36 cellular contexts compared by ENCODE assay signal in genomic region chr5:151911011-151911410, GRCh38. TPM values are rescaled to one million over a fixed set of nuclear protein-coding genes. Genes with fewer than 3 reads are reported as not detected.
"Had no signal": no experiment of that assay in that cellular context is flagged by ENCODE, and none has a peak within 500 bp of the region (broad histone marks: within the 10 kb centered on the region; RNA-seq: fewer than 3 reads in every experiment).

No MANE protein-coding gene starts in this region.

- H3K36me3 Mint-ChIP-seq: activated CD4-positive, alpha-beta memory T cell treated with anti-CD3 and anti-CD28 coated beads for 36 hours; activated naive CD8-positive, alpha-beta T cell; brain; T-cell had no signal

- H3K27ac ChIP-seq: cardiac muscle cell, Peyer's patch, VCaP had no signal

- H3K4me1 Mint-ChIP-seq: activated CD4-positive, alpha-beta T cell treated with anti-CD3 and anti-CD28 coated beads, Interleukin-2, amount 10 ng/mL, durations not matched to agents 7 days and 5 days; activated T-helper 17 cell treated with anti-CD3 and anti-CD28 coated beads, Interleukin-2, amount 50 U/mL, for 72 hours had no signal

- FAIRE-seq: astrocyte had no signal

- H3K9me3 ChIP-seq: Peyer's patch had no signal

- H3K27me3 Mint-ChIP-seq: activated CD4-positive, alpha-beta memory T cell treated with anti-CD3 and anti-CD28 coated beads for 36 hours; activated CD4-positive, alpha-beta T cell treated with anti-CD3 and anti-CD28 coated beads, Interleukin-2, amount 10 ng/mL, durations not matched to agents 7 days and 5 days; activated naive CD8-positive, alpha-beta T cell had no signal

- DNase-seq: activated CD4-positive, alpha-beta memory T cell treated with anti-CD3 and anti-CD28 coated beads for 36 hours; activated CD4-positive, alpha-beta T cell treated with anti-CD3 and anti-CD28 coated beads, Interleukin-2, amount 10 ng/mL, durations not matched to agents 7 days and 5 days; activated CD4-positive, CD25-positive, alpha-beta regulatory T cell; activated gamma-delta T cell; activated naive CD4-positive, alpha-beta T cell treated with anti-CD3 and anti-CD28 coated beads for 36 hours; activated T-cell treated with anti-CD3 and anti-CD28 coated beads for 4 hours; activated T-cell treated with anti-CD3 and anti-CD28 coated beads, Interleukin-2, amount 50 U/mL, for 48 hours; amygdala; Kasumi-1; KBM-7; MV-4-11; NCI-H1092 treated with DMSO at 0.1 percent for 48 hours; NCI-H1417 treated with DMSO at 0.1 percent for 48 hours; NCI-H1694; NCI-H2029; NCI-H2107; NCI-H2171 treated with DMSO at 0.1 percent for 48 hours; NCI-H226; NCI-H526; NCI-H82; NK-92 treated with Interleukin-12 subunit alpha and Interleukin-12 subunit beta, amount 100 ng/mL, for 24 hours; OCI-M1; Peyer's patch; SHP77 treated with DMSO at 0.1 percent for 48 hours; T-cell; T-helper 2 cell; T1000 had no signal

- H3K4me1 ChIP-seq: Peyer's patch had no signal

- H3K36me3 ChIP-seq: cardiac muscle cell, Peyer's patch had no signal

- H3K9me3 Mint-ChIP-seq: activated CD4-positive, alpha-beta memory T cell treated with anti-CD3 and anti-CD28 coated beads for 36 hours; activated CD4-positive, alpha-beta T cell treated with anti-CD3 and anti-CD28 coated beads, Interleukin-2, amount 10 ng/mL, durations not matched to agents 7 days and 5 days; activated naive CD4-positive, alpha-beta T cell treated with anti-CD3 and anti-CD28 coated beads for 36 hours; activated T-helper 17 cell treated with anti-CD3 and anti-CD28 coated beads, Interleukin-2, amount 50 U/mL, for 72 hours; T-cell had no signal

- H3K27ac Mint-ChIP-seq: activated CD4-positive, alpha-beta memory T cell treated with anti-CD3 and anti-CD28 coated beads for 36 hours; activated CD4-positive, alpha-beta T cell treated with anti-CD3 and anti-CD28 coated beads, Interleukin-2, amount 10 ng/mL, durations not matched to agents 7 days and 5 days; activated naive CD4-positive, alpha-beta T cell treated with anti-CD3 and anti-CD28 coated beads for 36 hours; activated naive CD8-positive, alpha-beta T cell; activated T-helper 17 cell treated with anti-CD3 and anti-CD28 coated beads, Interleukin-2, amount 50 U/mL, for 72 hours; brain; T-cell had no signal

- H3K27me3 ChIP-seq: cardiac muscle cell, Peyer's patch had no signal

- H3K4me3 Mint-ChIP-seq: activated CD4-positive, alpha-beta memory T cell treated with anti-CD3 and anti-CD28 coated beads for 36 hours; activated CD4-positive, alpha-beta T cell treated with anti-CD3 and anti-CD28 coated beads, Interleukin-2, amount 10 ng/mL, durations not matched to agents 7 days and 5 days; activated naive CD4-positive, alpha-beta T cell treated with anti-CD3 and anti-CD28 coated beads for 36 hours; activated naive CD8-positive, alpha-beta T cell; activated T-helper 17 cell treated with anti-CD3 and anti-CD28 coated beads, Interleukin-2, amount 50 U/mL, for 72 hours; brain; T-cell had no signal

- H3K4me3 ChIP-seq: cardiac muscle cell, Peyer's patch had no signal

RNA-seq across cellular contexts. Expression of gene GLRA1, which starts 13.6 kb away (rescaled TPM):
- total RNA-seq: activated CD4-positive, alpha-beta memory T cell treated with anti-CD3 and anti-CD28 coated beads for 36 hours; activated CD4-positive, alpha-beta T cell treated with anti-CD3 and anti-CD28 coated beads, Interleukin-2, amount 10 ng/mL, durations not matched to agents 7 days and 5 days; activated CD8-positive, alpha-beta memory T cell treated with anti-CD3 and anti-CD28 coated beads for 36 hours; activated naive CD4-positive, alpha-beta T cell treated with anti-CD3 and anti-CD28 coated beads for 36 hours; activated T-helper 17 cell treated with anti-CD3 and anti-CD28 coated beads, Interleukin-2, amount 50 U/mL, for 72 hours; astrocyte; cardiac muscle cell; NCI-H460; Peyer's patch; SK-MEL-5; T-cell had no signal
- polyA plus RNA-seq: cardiac muscle cell had no signal
